ENCODE assay signal across 1 cellular context in the genomic region with DNA sequence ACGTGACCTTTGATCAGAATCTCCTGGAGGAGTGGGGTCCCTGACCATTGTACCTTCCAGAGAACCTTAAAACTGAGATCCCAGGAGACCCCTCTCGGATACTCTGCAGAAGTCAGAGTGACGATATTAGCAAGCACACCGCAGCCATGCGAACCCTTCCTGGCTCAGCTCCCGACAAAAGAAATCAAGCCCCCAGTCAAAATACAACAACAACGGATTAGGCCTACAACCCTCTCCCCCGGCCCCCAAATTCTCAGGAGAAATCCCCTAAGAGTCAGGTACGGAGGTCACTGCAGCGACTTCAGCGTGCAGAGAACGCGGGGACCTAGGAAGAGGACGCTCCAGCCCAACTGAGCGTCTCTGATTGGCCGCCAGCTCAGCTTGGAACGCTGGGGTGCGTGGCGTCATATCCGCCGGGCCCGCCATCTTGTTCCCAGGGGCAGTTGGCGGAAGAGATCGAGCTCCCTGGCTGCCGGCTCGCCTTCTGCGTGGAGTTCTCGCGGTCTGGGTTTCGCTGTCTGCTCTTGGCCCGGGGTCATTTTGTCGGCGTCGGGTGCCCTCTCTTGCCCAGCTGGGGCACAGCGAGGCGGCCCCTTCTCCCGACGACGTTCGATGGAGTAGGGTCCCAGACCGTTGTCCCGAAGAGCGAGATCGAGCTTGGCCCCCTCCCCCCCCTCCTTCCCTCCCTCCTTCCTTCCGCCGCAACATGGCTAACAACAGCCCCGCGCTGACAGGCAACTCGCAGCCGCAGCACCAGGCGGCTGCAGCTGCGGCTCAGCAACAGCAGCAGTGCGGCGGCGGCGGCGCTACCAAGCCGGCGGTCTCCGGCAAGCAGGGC.
A peak's percentile ranks its signal among the peaks of the same experiment; 100 is the strongest.
TF ChIP-seq lines count a peak whose summit lies in the region.

Gene PRPF38B (plus strand): TSS at position 425 of the 838 bp plus-strand sequence. CDS start 282 bp downstream, at position 707.

TF ChIP-seq in K562, 482 proteins besides CTCF, POLR2A, EP300 and RAD21 (continued from another document and continues in another):
- TF ChIP-seq, protein P1, sequence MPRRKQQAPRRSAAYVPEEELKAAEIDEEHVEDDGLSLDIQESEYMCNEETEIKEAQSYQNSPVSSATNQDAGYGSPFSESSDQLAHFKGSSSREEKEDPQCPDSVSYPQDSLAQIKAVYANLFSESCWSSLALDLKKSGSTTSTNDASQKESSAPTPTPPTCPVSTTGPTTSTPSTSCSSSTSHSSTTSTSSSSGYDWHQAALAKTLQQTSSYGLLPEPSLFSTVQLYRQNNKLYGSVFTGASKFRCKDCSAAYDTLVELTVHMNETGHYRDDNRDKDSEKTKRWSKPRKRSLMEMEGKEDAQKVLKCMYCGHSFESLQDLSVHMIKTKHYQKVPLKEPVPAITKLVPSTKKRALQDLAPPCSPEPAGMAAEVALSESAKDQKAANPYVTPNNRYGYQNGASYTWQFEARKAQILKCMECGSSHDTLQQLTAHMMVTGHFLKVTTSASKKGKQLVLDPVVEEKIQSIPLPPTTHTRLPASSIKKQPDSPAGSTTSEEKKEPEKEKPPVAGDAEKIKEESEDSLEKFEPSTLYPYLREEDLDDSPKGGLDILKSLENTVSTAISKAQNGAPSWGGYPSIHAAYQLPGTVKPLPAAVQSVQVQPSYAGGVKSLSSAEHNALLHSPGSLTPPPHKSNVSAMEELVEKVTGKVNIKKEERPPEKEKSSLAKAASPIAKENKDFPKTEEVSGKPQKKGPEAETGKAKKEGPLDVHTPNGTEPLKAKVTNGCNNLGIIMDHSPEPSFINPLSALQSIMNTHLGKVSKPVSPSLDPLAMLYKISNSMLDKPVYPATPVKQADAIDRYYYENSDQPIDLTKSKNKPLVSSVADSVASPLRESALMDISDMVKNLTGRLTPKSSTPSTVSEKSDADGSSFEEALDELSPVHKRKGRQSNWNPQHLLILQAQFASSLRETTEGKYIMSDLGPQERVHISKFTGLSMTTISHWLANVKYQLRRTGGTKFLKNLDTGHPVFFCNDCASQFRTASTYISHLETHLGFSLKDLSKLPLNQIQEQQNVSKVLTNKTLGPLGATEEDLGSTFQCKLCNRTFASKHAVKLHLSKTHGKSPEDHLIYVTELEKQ (CRISPR knock-in tag; IDR thresholded peaks at IDR 0.05), result no peak
- TF ChIP-seq ZNF354B (CRISPR knock-in tag; IDR thresholded peaks at IDR 0.05), result no peak
- peak; percentile 87; the same call in 1 of the 2 replicates for TF ChIP-seq AFF4 (CRISPR knock-in tag; IDR thresholded peaks at IDR 0.05)
- no peak for TF ChIP-seq CTCFL (IDR thresholded peaks at IDR 0.05; ENCODE audit: borderline replicate concordance, insufficient read depth, low read depth, low read length, poor library complexity, severe bottlenecking)
- TF ChIP-seq MXD1 (CRISPR knock-in tag; IDR thresholded peaks at IDR 0.05; ENCODE audit: borderline replicate concordance, poor library complexity, severe bottlenecking), result no peak
- no peak for TF ChIP-seq MCM7 (IDR thresholded peaks at IDR 0.05)
- no peak for TF ChIP-seq GATA2 (CRISPR knock-in tag; IDR thresholded peaks at IDR 0.05)
- TF ChIP-seq SPI1 (IDR thresholded peaks at IDR 0.05; ENCODE audit: borderline replicate concordance, low read depth, low read length), result no peak
- no peak for TF ChIP-seq ZNF77 (CRISPR knock-in tag; IDR thresholded peaks at IDR 0.05)
- no peak for TF ChIP-seq KHSRP (IDR thresholded peaks at IDR 0.05)
- no peak for TF ChIP-seq CBFA2T2 (conservative IDR thresholded peaks at IDR 0.05)
- TF ChIP-seq ZNF444 (CRISPR knock-in tag; IDR thresholded peaks at IDR 0.05), result peak; percentile 93
- peak; percentile 84 for TF ChIP-seq SMAD1 (IDR thresholded peaks at IDR 0.05; ENCODE audit: low read depth, low read length, partially characterized antibody)
- peak; percentile 86 for TF ChIP-seq SP1 (CRISPR knock-in tag; IDR thresholded peaks at IDR 0.05)
- peak; percentile 20; the same call in 1 of the 2 replicates for TF ChIP-seq STAT5A (IDR thresholded peaks at IDR 0.05; ENCODE audit: borderline replicate concordance, low read length)
- TF ChIP-seq, protein P2, sequence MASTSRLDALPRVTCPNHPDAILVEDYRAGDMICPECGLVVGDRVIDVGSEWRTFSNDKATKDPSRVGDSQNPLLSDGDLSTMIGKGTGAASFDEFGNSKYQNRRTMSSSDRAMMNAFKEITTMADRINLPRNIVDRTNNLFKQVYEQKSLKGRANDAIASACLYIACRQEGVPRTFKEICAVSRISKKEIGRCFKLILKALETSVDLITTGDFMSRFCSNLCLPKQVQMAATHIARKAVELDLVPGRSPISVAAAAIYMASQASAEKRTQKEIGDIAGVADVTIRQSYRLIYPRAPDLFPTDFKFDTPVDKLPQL (IDR thresholded peaks at IDR 0.05; ENCODE audit: extremely low read depth, insufficient read length), result peak; percentile 66
- no peak for TF ChIP-seq BCL6 (CRISPR knock-in tag; IDR thresholded peaks at IDR 0.05)
- no peak for TF ChIP-seq DDX20 (tag; IDR thresholded peaks at IDR 0.05; ENCODE audit: low read depth)
- no peak for TF ChIP-seq JUNB (CRISPR knock-in tag; conservative IDR thresholded peaks at IDR 0.05)
- peak; percentile 16; the same call in 1 of the 2 replicates for TF ChIP-seq SMAD4 (CRISPR knock-in tag; conservative IDR thresholded peaks at IDR 0.05)
- TF ChIP-seq SNIP1 (IDR thresholded peaks at IDR 0.05; ENCODE audit: low read depth), result no peak
- TF ChIP-seq ZNF766 (CRISPR knock-in tag; conservative IDR thresholded peaks at IDR 0.05), result no peak
- no peak for TF ChIP-seq ZNF75A (CRISPR knock-in tag; IDR thresholded peaks at IDR 0.05)
- no peak for TF ChIP-seq PTRF (tag; IDR thresholded peaks at IDR 0.05)
- TF ChIP-seq GTF2A2 (tag; IDR thresholded peaks at IDR 0.05), result no peak
- TF ChIP-seq CCNT2 (IDR thresholded peaks at IDR 0.05; ENCODE audit: borderline replicate concordance, extremely low read depth, insufficient read length, low read depth, low read length), result peak; percentile 22
- TF ChIP-seq MXI1 (IDR thresholded peaks at IDR 0.05; ENCODE audit: low read depth, low read length), result no peak
- TF ChIP-seq, protein P3, sequence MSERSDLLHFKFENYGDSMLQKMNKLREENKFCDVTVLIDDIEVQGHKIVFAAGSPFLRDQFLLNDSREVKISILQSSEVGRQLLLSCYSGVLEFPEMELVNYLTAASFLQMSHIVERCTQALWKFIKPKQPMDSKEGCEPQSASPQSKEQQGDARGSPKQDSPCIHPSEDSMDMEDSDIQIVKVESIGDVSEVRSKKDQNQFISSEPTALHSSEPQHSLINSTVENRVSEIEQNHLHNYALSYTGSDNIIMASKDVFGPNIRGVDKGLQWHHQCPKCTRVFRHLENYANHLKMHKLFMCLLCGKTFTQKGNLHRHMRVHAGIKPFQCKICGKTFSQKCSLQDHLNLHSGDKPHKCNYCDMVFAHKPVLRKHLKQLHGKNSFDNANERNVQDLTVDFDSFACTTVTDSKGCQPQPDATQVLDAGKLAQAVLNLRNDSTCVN (CRISPR knock-in tag; IDR thresholded peaks at IDR 0.05), result peak; percentile 51; the same call in 1 of the 2 replicates
- peak; percentile 66; the same call in 1 of the 2 replicates for TF ChIP-seq ZBTB17 (CRISPR knock-in tag; IDR thresholded peaks at IDR 0.05)
- no peak for TF ChIP-seq ZNF146 (CRISPR knock-in tag; IDR thresholded peaks at IDR 0.05; ENCODE audit: unreplicated experiment)
- peak; percentile 16; the same call in 1 of the 2 replicates for TF ChIP-seq ZNF197 (CRISPR knock-in tag; IDR thresholded peaks at IDR 0.05; ENCODE audit: low read depth)
- no peak for TF ChIP-seq SMC3 (conservative IDR thresholded peaks at IDR 0.05; ENCODE audit: insufficient read depth, low read depth, low read length)
- peak; percentile 88 for TF ChIP-seq CC2D1A (IDR thresholded peaks at IDR 0.05)
- TF ChIP-seq HDAC8 (tag; IDR thresholded peaks at IDR 0.05), result no peak
- peak; percentile 60 for TF ChIP-seq FOS (IDR thresholded peaks at IDR 0.05; ENCODE audit: extremely low read depth, insufficient read length)
- peak; percentile 11 for TF ChIP-seq NEUROD1 (IDR thresholded peaks at IDR 0.05; ENCODE audit: borderline replicate concordance, low read depth, low read length, partially characterized antibody)
- TF ChIP-seq ZSCAN29 (IDR thresholded peaks at IDR 0.05), result no peak
- no peak for TF ChIP-seq PRMT5 (CRISPR knock-in tag; IDR thresholded peaks at IDR 0.05)
- TF ChIP-seq ARHGAP35 (IDR thresholded peaks at IDR 0.05; ENCODE audit: partially characterized antibody), result no peak
- peak; percentile 38 for TF ChIP-seq POU5F1 (IDR thresholded peaks at IDR 0.05; ENCODE audit: borderline replicate concordance, low read depth, low read length, partially characterized antibody)
- TF ChIP-seq CCAR2 (IDR thresholded peaks at IDR 0.05; ENCODE audit: low read depth, low read length), result no peak
- no peak for TF ChIP-seq ZNF79 (CRISPR knock-in tag; IDR thresholded peaks at IDR 0.05; ENCODE audit: low read depth)
- no peak for TF ChIP-seq SETDB1 (IDR thresholded peaks at IDR 0.05; ENCODE audit: low read length)
- TF ChIP-seq, protein P4, sequence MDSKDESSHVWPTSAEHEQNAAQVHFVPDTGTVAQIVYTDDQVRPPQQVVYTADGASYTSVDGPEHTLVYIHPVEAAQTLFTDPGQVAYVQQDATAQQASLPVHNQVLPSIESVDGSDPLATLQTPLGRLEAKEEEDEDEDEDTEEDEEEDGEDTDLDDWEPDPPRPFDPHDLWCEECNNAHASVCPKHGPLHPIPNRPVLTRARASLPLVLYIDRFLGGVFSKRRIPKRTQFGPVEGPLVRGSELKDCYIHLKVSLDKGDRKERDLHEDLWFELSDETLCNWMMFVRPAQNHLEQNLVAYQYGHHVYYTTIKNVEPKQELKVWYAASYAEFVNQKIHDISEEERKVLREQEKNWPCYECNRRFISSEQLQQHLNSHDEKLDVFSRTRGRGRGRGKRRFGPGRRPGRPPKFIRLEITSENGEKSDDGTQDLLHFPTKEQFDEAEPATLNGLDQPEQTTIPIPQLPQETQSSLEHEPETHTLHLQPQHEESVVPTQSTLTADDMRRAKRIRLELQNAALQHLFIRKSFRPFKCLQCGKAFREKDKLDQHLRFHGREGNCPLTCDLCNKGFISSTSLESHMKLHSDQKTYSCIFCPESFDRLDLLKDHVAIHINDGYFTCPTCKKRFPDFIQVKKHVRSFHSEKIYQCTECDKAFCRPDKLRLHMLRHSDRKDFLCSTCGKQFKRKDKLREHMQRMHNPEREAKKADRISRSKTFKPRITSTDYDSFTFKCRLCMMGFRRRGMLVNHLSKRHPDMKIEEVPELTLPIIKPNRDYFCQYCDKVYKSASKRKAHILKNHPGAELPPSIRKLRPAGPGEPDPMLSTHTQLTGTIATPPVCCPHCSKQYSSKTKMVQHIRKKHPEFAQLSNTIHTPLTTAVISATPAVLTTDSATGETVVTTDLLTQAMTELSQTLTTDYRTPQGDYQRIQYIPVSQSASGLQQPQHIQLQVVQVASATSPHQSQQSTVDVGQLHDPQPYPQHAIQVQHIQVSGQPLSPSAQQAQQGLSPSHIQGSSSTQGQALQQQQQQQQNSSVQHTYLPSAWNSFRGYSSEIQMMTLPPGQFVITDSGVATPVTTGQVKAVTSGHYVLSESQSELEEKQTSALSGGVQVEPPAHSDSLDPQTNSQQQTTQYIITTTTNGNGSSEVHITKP (IDR thresholded peaks at IDR 0.05; ENCODE audit: partially characterized antibody), result no peak
- TF ChIP-seq XRCC5 (IDR thresholded peaks at IDR 0.05; ENCODE audit: low read depth, low read length), result no peak
- no peak for TF ChIP-seq ZNF778 (CRISPR knock-in tag; IDR thresholded peaks at IDR 0.05)
- TF ChIP-seq, protein P5, sequence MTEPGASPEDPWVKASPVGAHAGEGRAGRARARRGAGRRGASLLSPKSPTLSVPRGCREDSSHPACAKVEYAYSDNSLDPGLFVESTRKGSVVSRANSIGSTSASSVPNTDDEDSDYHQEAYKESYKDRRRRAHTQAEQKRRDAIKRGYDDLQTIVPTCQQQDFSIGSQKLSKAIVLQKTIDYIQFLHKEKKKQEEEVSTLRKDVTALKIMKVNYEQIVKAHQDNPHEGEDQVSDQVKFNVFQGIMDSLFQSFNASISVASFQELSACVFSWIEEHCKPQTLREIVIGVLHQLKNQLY (CRISPR knock-in tag; conservative IDR thresholded peaks at IDR 0.05), result no peak
